8 cellular contexts compared by ENCODE assay signal in genomic region chr3:20186600-20187004, GRCh38. TPM values are rescaled to one million over a fixed set of nuclear protein-coding genes. Genes with fewer than 3 reads are reported as not detected.
DNase-seq lines count a peak whose midpoint lies in the region; ATAC-seq and TF ChIP-seq lines count a peak whose summit lies in the region.

No MANE protein-coding gene starts in this region.

- H3K79me2 ChIP-seq in HCT116 (ENCODE audit: insufficient read depth, low read length) = peaks cover 28% of the 10 kb centered on the region
- H3K79me2 ChIP-seq in hepatocyte = peaks cover 13% of the 10 kb centered on the region

- H3K4me1 ChIP-seq in HCT116 (ENCODE audit: control insufficient read depth in 1 of 2, insufficient read depth in 2 of 2, low read length in 2 of 2) = peaks cover 7 to 16% of the 10 kb centered on the region in 2 experiments; a peak in 3 of 4 replicates
- H3K4me1 ChIP-seq in SJCRH30 = no peaks in the 10 kb centered on the region
- H3K4me1 ChIP-seq in hepatocyte (ENCODE audit: insufficient read depth) = peaks cover 9% of the 10 kb centered on the region
- H3K4me1 ChIP-seq in thoracic aorta (ENCODE audit: control insufficient read depth in 1 of 2, low read depth in 2 of 2) = peaks cover 3 to 24% of the 10 kb centered on the region in 2 donors

- no peaks in the 10 kb centered on the region for H3K27me3 ChIP-seq in HCT116 (ENCODE audit: insufficient read depth, low read length)
- H3K27me3 ChIP-seq in SJCRH30 = no peaks in the 10 kb centered on the region
- no peaks in the 10 kb centered on the region for H3K27me3 ChIP-seq in hepatocyte
- H3K27me3 ChIP-seq in thoracic aorta (replicated peaks; ENCODE audit: insufficient read depth) = no peaks in the 10 kb centered on the region

- H3K36me3 ChIP-seq in HCT116 (ENCODE audit: control insufficient read depth in 1 of 2, insufficient read depth in 2 of 2, low read length in 2 of 2) (peaks cover 9 to 10% of the 10 kb centered on the region in 2 experiments; a peak in 2 of 4 replicates), SJCRH30 (peaks cover 8% of the 10 kb centered on the region; the same call in 1 of the 2 replicates), hepatocyte (replicated peaks; ENCODE audit: insufficient read depth, low read depth) (no peaks in the 10 kb centered on the region), thoracic aorta (no peaks in the 10 kb centered on the region)

- H3K9me2 ChIP-seq in HCT116 (ENCODE audit: insufficient read depth) (no peaks in the 10 kb centered on the region), hepatocyte (replicated peaks; ENCODE audit: insufficient read depth) (no peaks in the 10 kb centered on the region)

- H3K9me3 ChIP-seq in HCT116 (ENCODE audit: control insufficient read depth in 1 of 2, insufficient read depth in 1 of 2, low read depth in 1 of 2, low read length in 2 of 2) (no peaks in the 10 kb centered on the region), SJCRH30 (replicated peaks) (no peaks in the 10 kb centered on the region), hepatocyte (ENCODE audit: low read depth) (no peaks in the 10 kb centered on the region), thoracic aorta (no peaks in the 10 kb centered on the region)

- H3K4me3 ChIP-seq in HCT116 (replicated peaks in 1 of 2; ENCODE audit: low read depth in 1 of 2, low read length in 2 of 2) = peak overlapping the region; percentile 77 to 88
- H3K4me3 ChIP-seq in SJCRH30 = peak overlapping the region; percentile 77
- peak overlapping the region; percentile 48 for H3K4me3 ChIP-seq in hepatocyte
- peak overlapping the region; percentile 82 for H3K4me3 ChIP-seq in thoracic aorta

- 2% methylated on average over 9 of the region's 9 CpGs for WGBS in hepatocyte (ENCODE audit: low lambda C conversion rate, missing lambda C conversion rate)

- intact Hi-C loops in HCT116 (cut with micrococcal nuclease) = loop anchor here (5.0 to 10.0 kb wide), 3 partner anchors 134 to 302 kb away; partner anchors contain the start of gene RAB5A

- H2AFZ ChIP-seq in HCT116 (ENCODE audit: low read depth, low read length, poor library complexity, severe bottlenecking) = peak overlapping the region; percentile 94
- peak overlapping the region; percentile 72 for H2AFZ ChIP-seq in hepatocyte

- H3K4me2 ChIP-seq in HCT116 (ENCODE audit: low read length) (peak overlapping the region; percentile 75), hepatocyte (peak overlapping the region; percentile 83)

- no peak for TF ChIP-seq POLR2A in HCT116 (IDR thresholded peaks at IDR 0.05; ENCODE audit: borderline replicate concordance, extremely low read depth, insufficient read depth, insufficient read length)

- BruUV-seq in HCT116 (replicated peaks; lab: Mats Ljungman, UMichigan) = TSS peak; percentile 95

- RAD21 ChIA-PET in HCT116 (lab: Charles Lee; ENCODE audit: low non-redundant PET in 1 of 2, low total read pairs in 2 of 2, uncharacterized antibody in 2 of 2, unreplicated experiment in 2 of 2) = no interaction called here

- TF ChIP-seq CTCF in HCT116 (IDR thresholded peaks at IDR 0.05 in 2 of 3, conservative IDR thresholded peaks at IDR 0.05 in 1 of 3; ENCODE audit: borderline replicate concordance in 1 of 3, insufficient read depth in 1 of 3, low read depth in 2 of 3, low read length in 2 of 3) = no peak
- TF ChIP-seq CTCF in hepatocyte (IDR thresholded peaks at IDR 0.05; ENCODE audit: poor library complexity) = no peak
- no peak for TF ChIP-seq CTCF in thoracic aorta (IDR thresholded peaks at IDR 0.05)

- DNase-seq in ELR (ENCODE audit: low read depth) = peak; percentile 28
- DNase-seq in HCT116 (ENCODE audit: low read depth, low spot score) = no peak
- no peak for DNase-seq in SJCRH30
- peak; percentile 14 for DNase-seq in hepatocyte (ENCODE audit: low spot score)
- DNase-seq in thoracic aorta (ENCODE audit: low spot score) = no peak
- no peak for DNase-seq in DMS79 treated with DMSO at 0.1 percent for 48 hours (lab: John Stamatoyannopoulos, UW)
- no peak for DNase-seq in stimulated activated CD4-positive, alpha-beta T cell treated with anti-CD3 and anti-CD28 coated beads, Interleukin-12 subunit alpha, Interleukin-12 subunit beta, amount 100 ng/mL, for 4 hours
- DNase-seq in effector CD8-positive, alpha-beta T cell (lab: John Stamatoyannopoulos, UW) = no peak

- CTCF ChIA-PET in HCT116 (lab: Charles Lee) = no interaction called here

- H3K9ac ChIP-seq in HCT116 (ENCODE audit: low read length) = peak overlapping the region; percentile 81

- ATAC-seq in HCT116 (no peak), thoracic aorta (ENCODE audit: insufficient number of reproducible peaks, low FRiP score, low read depth) (no peak)

- POLR2A ChIA-PET in HCT116 (lab: Charles Lee) = interaction anchor here (0.7 to 0.8 kb wide), 2 partner anchors 12 to 40 kb away, joined by 3 read pairs; no protein-coding TSS in a partner anchor

- H3K27ac ChIP-seq in HCT116 (ENCODE audit: low read depth, low read length) = peak overlapping the region; percentile 49
- H3K27ac ChIP-seq in SJCRH30 = peak overlapping the region; percentile 89
- H3K27ac ChIP-seq in hepatocyte = peak overlapping the region; percentile 88
- peak overlapping the region; percentile 90 to 97 for H3K27ac ChIP-seq in thoracic aorta

- TF ChIP-seq RAD21 in HCT116 (IDR thresholded peaks at IDR 0.05; ENCODE audit: low read depth) = no peak

- H4K20me1 ChIP-seq in HCT116 (ENCODE audit: insufficient read depth) (no peaks in the 10 kb centered on the region), hepatocyte (ENCODE audit: insufficient read depth, poor library complexity, severe bottlenecking) (no peaks in the 10 kb centered on the region)

TF ChIP-seq in HCT116, 20 proteins besides CTCF, POLR2A, EP300 and RAD21:
- no peak for TF ChIP-seq FOSL1 (IDR thresholded peaks at IDR 0.05; ENCODE audit: low read depth)
- no peak for TF ChIP-seq EZH2 (IDR thresholded peaks at IDR 0.05)
- TF ChIP-seq ZFX (IDR thresholded peaks at IDR 0.05) = no peak
- no peak for TF ChIP-seq POLR2AphosphoS5 (IDR thresholded peaks at IDR 0.05; ENCODE audit: low read depth, low read length)
- TF ChIP-seq ZBTB33 (IDR thresholded peaks at IDR 0.05; ENCODE audit: extremely low read depth, insufficient replicate concordance, low read length) = no peak
- TF ChIP-seq SP1 (IDR thresholded peaks at IDR 0.05; ENCODE audit: low read depth) = no peak
- no peak for TF ChIP-seq SRF (IDR thresholded peaks at IDR 0.05; ENCODE audit: low read depth)
- TF ChIP-seq EGR1 (IDR thresholded peaks at IDR 0.05; ENCODE audit: low read depth) = no peak
- TF ChIP-seq ATF3 (IDR thresholded peaks at IDR 0.05) = no peak
- no peak for TF ChIP-seq TCF7L2 (IDR thresholded peaks at IDR 0.05; ENCODE audit: borderline replicate concordance, extremely low read depth, insufficient read depth, insufficient read length)
TF ChIP-seq in HCT116: peak in this region for 0.

RNA-seq across cellular contexts. Expression of gene SGO1, which starts 0.6 kb away (rescaled TPM):
- total RNA-seq in HCT116 (2021; ENCODE audit: unreplicated experiment) (23.5 TPM), hepatocyte (4.5 and 6.7 TPM in 2 replicates), thoracic aorta (under 1 TPM in 1 of 2 donors, not detected in 1; 0.14 TPM)
- 8.6 and 10.4 TPM in 2 replicates for polyA plus RNA-seq in HCT116 (2012)
- 22.7 and 26.6 TPM in 2 replicates for total RNA-seq in SJCRH30 (2014; rRNA removed; shearing (Covaris generic))
- 5.6 and 5.8 TPM in 2 replicates for polyA plus RNA-seq in hepatocyte

Comparison
In these comparisons a context has a peak if more than half of its experiments do, and no peak if none do; other contexts are left out.
1. DNase-seq: peak in ELR (single experiment) and hepatocyte (single experiment); none in HCT116 (single experiment), SJCRH30 (0 of 2), thoracic aorta (single experiment), DMS79 treated with DMSO at 0.1 percent for 48 hours (single experiment), stimulated activated CD4-positive, alpha-beta T cell treated with anti-CD3 and anti-CD28 coated beads, Interleukin-12 subunit alpha, Interleukin-12 subunit beta, amount 100 ng/mL, for 4 hours (single experiment) and effector CD8-positive, alpha-beta T cell (single experiment).
2. Peak in every context shown above with its lines, with median percentiles within 50 percentile points of each other: H3K27ac ChIP-seq and H3K4me3 ChIP-seq.